ENCODE assay signal across 18 cellular contexts in the genomic region with DNA sequence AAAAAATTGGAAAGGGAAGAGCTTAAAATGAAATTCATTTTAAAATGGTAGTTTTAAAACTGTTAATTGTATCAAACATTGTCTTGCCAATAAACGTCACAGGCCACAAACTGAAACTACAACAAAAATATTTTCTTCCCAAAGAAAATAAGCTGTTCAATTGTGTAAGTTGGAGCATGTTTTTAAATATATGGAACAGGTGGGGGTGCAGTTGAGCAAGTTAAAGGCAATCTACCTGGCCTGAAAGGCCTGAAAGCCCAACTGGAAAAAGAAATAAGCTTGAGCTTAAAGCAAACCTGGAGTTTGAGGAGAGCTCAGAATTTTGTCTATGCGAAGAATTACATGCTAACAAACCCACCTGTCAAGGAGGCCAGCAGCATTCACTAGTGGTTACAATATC.
DNase-seq lines count a peak whose midpoint lies in the region; ATAC-seq, FAIRE-seq and TF ChIP-seq lines count a peak whose summit lies in the region.
"Had no signal": no experiment of that assay in that cellular context is flagged by ENCODE, and none has a peak within 500 bp of the region (broad histone marks: within the 10 kb centered on the region; RNA-seq: fewer than 3 reads in every experiment).

No MANE protein-coding gene starts in this region.

- H3K36me3 Mint-ChIP-seq in effector memory CD8-positive, alpha-beta T cell (ENCODE audit: insufficient read depth): no peaks in the 10 kb centered on the region
- no peaks in the 10 kb centered on the region for H3K36me3 Mint-ChIP-seq in activated CD4-positive, alpha-beta memory T cell treated with anti-CD3 and anti-CD28 coated beads for 36 hours
- H3K36me3 Mint-ChIP-seq: natural killer cell, type B pancreatic cell had no signal

- no peaks in the 10 kb centered on the region for H3K27me3 Mint-ChIP-seq in effector memory CD8-positive, alpha-beta T cell
- H3K27me3 Mint-ChIP-seq in activated CD4-positive, alpha-beta memory T cell treated with anti-CD3 and anti-CD28 coated beads for 36 hours: no peaks in the 10 kb centered on the region
- H3K27me3 Mint-ChIP-seq: type B pancreatic cell had no signal

- peaks cover 0 to 2% of the 10 kb centered on the region in 2 donors for H3K9me3 Mint-ChIP-seq in effector memory CD8-positive, alpha-beta T cell
- peaks cover 4% of the 10 kb centered on the region for H3K9me3 Mint-ChIP-seq in activated CD4-positive, alpha-beta memory T cell treated with anti-CD3 and anti-CD28 coated beads for 36 hours
- H3K9me3 Mint-ChIP-seq: type B pancreatic cell had no signal

- no peaks in the 10 kb centered on the region for H3K9me3 ChIP-seq in colonic mucosa
- H3K9me3 ChIP-seq in pancreas: no peaks in the 10 kb centered on the region
- H3K9me3 ChIP-seq: right atrium auricular region had no signal

- in situ Hi-C loops in brain microvascular endothelial cell (cut with HindIII; ENCODE audit: low pct_ligation_motif_present, low sequenced_read_pairs): no loop called here

- H3K4me1 ChIP-seq in colonic mucosa (no peaks in the 10 kb centered on the region), pancreas (no peaks in the 10 kb centered on the region)
- H3K4me1 ChIP-seq: right atrium auricular region had no signal

- H3K4me3 ChIP-seq in NB4 (ENCODE audit: low read depth, low read length): no peak overlapping the region
- no peak overlapping the region for H3K4me3 ChIP-seq in brain microvascular endothelial cell (ENCODE audit: low read depth, low read length)
- no peak overlapping the region for H3K4me3 ChIP-seq in colonic mucosa
- no peak overlapping the region for H3K4me3 ChIP-seq in pancreas
- H3K4me3 ChIP-seq: right atrium auricular region had no signal

- TF ChIP-seq CTCF in NB4 (IDR thresholded peaks at IDR 0.05; ENCODE audit: low read depth, low read length): no peak
- TF ChIP-seq CTCF in brain microvascular endothelial cell (IDR thresholded peaks at IDR 0.05; ENCODE audit: low read depth, low read length, missing control alignments): peak; percentile 38
- TF ChIP-seq CTCF in colonic mucosa (IDR thresholded peaks at IDR 0.05): no peak
- TF ChIP-seq CTCF in pancreas (IDR thresholded peaks at IDR 0.05): no peak

- H3K36me3 ChIP-seq in brain microvascular endothelial cell (replicated peaks): no peaks in the 10 kb centered on the region
- H3K36me3 ChIP-seq in colonic mucosa: no peaks in the 10 kb centered on the region
- no peaks in the 10 kb centered on the region for H3K36me3 ChIP-seq in pancreas
- H3K36me3 ChIP-seq: right atrium auricular region had no signal

- 64 to 80% methylated on average over 2 of the region's 2 CpGs for WGBS in pancreas, 2 donors

- no peak for TF ChIP-seq POLR2A in NB4 (IDR thresholded peaks at IDR 0.05; ENCODE audit: extremely low read depth, insufficient read length)

- H3K4me3 Mint-ChIP-seq in effector memory CD8-positive, alpha-beta T cell: no peak overlapping the region
- H3K4me3 Mint-ChIP-seq in activated CD4-positive, alpha-beta memory T cell treated with anti-CD3 and anti-CD28 coated beads for 36 hours: no peak overlapping the region
- H3K4me3 Mint-ChIP-seq: natural killer cell, type B pancreatic cell had no signal

- H3K27me3 ChIP-seq in brain microvascular endothelial cell (replicated peaks) (no peaks in the 10 kb centered on the region), colonic mucosa (no peaks in the 10 kb centered on the region), pancreas (no peaks in the 10 kb centered on the region)
- H3K27me3 ChIP-seq: right atrium auricular region had no signal

- no peak for FAIRE-seq in pancreas (lab: Jason Lieb, UNC)

- intact Hi-C loops in colonic mucosa (cut with DNase I): loop anchor here (10.0 kb wide), 4 partner anchors 118 to 348 kb away; no protein-coding TSS in a partner anchor
- intact Hi-C loops in pancreas (cut with DNase I): no loop called here
- intact Hi-C loops in activated CD4-positive, alpha-beta memory T cell treated with anti-CD3 and anti-CD28 coated beads for 36 hours (cut with micrococcal nuclease): no loop called here

- POLR2A ChIA-PET in activated CD4-positive, alpha-beta memory T cell treated with anti-CD3 and anti-CD28 coated beads for 36 hours (lab: Charles Lee): no interaction called here

- DNase-seq in ELR (ENCODE audit: low read depth) (peak; percentile 48), NB4 (ENCODE audit: low read depth) (peak; percentile 8), brain microvascular endothelial cell (no peak), kidney tubule cell (ENCODE audit: low spot score) (peak; percentile 34), colonic mucosa (no peak), pancreas (no peak)
- no peak for DNase-seq in effector memory CD8-positive, alpha-beta T cell
- no peak for DNase-seq in activated CD4-positive, alpha-beta memory T cell treated with anti-CD3 and anti-CD28 coated beads for 36 hours
- DNase-seq: activated effector memory CD4-positive, alpha-beta T cell treated with Interleukin-2 at 50 U/mL for 16 hours; C1 segment of cervical spinal cord; DND-41; natural killer cell; NCI-H1694 treated with DMSO at 0.1 percent for 48 hours; NCI-H82; SHP77 treated with DMSO at 0.1 percent for 48 hours; stimulated activated CD4-positive, alpha-beta T cell treated with anti-CD3 and anti-CD28 coated beads, Interleukin-2, amount 100 ng/mL, for 48 hours had no signal

- CTCF ChIA-PET in activated CD4-positive, alpha-beta memory T cell treated with anti-CD3 and anti-CD28 coated beads for 36 hours (lab: Charles Lee): no interaction called here

- no peak for ATAC-seq in pancreas
- no peak for ATAC-seq in effector memory CD8-positive, alpha-beta T cell (replicated peaks)
- ATAC-seq: natural killer cell had no signal

- H3K4me1 Mint-ChIP-seq in effector memory CD8-positive, alpha-beta T cell (ENCODE audit: low read depth in 2 of 2): no peaks in the 10 kb centered on the region
- no peaks in the 10 kb centered on the region for H3K4me1 Mint-ChIP-seq in activated CD4-positive, alpha-beta memory T cell treated with anti-CD3 and anti-CD28 coated beads for 36 hours (ENCODE audit: low read depth)
- H3K4me1 Mint-ChIP-seq: natural killer cell had no signal

- H3K27ac ChIP-seq in brain microvascular endothelial cell (no peak overlapping the region), colonic mucosa (no peak overlapping the region), pancreas (no peak overlapping the region)
- H3K27ac ChIP-seq: right atrium auricular region had no signal

- H3K9ac ChIP-seq in colonic mucosa (ENCODE audit: low read depth in 2 of 2, low read length in 2 of 2): no peak overlapping the region

- no peak overlapping the region for H3K27ac Mint-ChIP-seq in effector memory CD8-positive, alpha-beta T cell
- no peak overlapping the region for H3K27ac Mint-ChIP-seq in activated CD4-positive, alpha-beta memory T cell treated with anti-CD3 and anti-CD28 coated beads for 36 hours
- H3K27ac Mint-ChIP-seq: natural killer cell, type B pancreatic cell had no signal

Comparison
In these comparisons a context has a peak if more than half of its experiments do, and no peak if none do; other contexts are left out.
1. DNase-seq: peak in ELR (single experiment), NB4 (single experiment) and kidney tubule cell (single experiment); none in brain microvascular endothelial cell (single experiment), colonic mucosa (single experiment), pancreas (0 of 6), effector memory CD8-positive, alpha-beta T cell (0 of 3) and activated CD4-positive, alpha-beta memory T cell treated with anti-CD3 and anti-CD28 coated beads for 36 hours (single experiment).